Comparison of ENCODE assay signal across 27 cellular contexts in genomic region chr12:70236990-70237389, GRCh38. TPM values are rescaled to one million over a fixed set of nuclear protein-coding genes. Genes with fewer than 3 reads are reported as not detected.
DNase-seq lines count a peak whose midpoint lies in the region; ATAC-seq, FAIRE-seq and TF ChIP-seq lines count a peak whose summit lies in the region.
"Had no signal": no experiment of that assay in that cellular context is flagged by ENCODE, and none has a peak within 500 bp of the region (broad histone marks: within the 10 kb centered on the region; RNA-seq: fewer than 3 reads in every experiment).

No MANE protein-coding gene starts in this region.

- H3K27ac ChIP-seq in small intestine (ENCODE audit: low read depth in 1 of 2, low read length in 1 of 2) (no peak overlapping the region), brain microvascular endothelial cell (no peak overlapping the region)
- H3K27ac ChIP-seq: BLaER1 treated with 17β-estradiol and CSF1 and Interleukin-3, amounts not matched to agents 10 nM and 100 nM had no signal

- no peaks in the 10 kb centered on the region for H3K9me3 ChIP-seq in NT2/D1 (ENCODE audit: insufficient read depth, low read length)
- no peaks in the 10 kb centered on the region for H3K9me3 ChIP-seq in mucosa of descending colon
- no peaks in the 10 kb centered on the region for H3K9me3 ChIP-seq in small intestine (ENCODE audit: control insufficient read depth, low read depth)
- no peaks in the 10 kb centered on the region for H3K9me3 ChIP-seq in MG63
- H3K9me3 ChIP-seq: SK-N-SH had no signal

- POLR2A ChIA-PET in MCF 10A (lab: Yijun Ruan, JAX), result no interaction called here

- H3K27me3 Mint-ChIP-seq in MCF 10A (ENCODE audit: insufficient read depth, unreplicated experiment), result no peaks in the 10 kb centered on the region
- H3K27me3 Mint-ChIP-seq: CD4-positive, alpha-beta memory T cell had no signal

- WGBS in small intestine, 3 donors, result 57 to 68% (median 63%) methylated on average over 1 of the region's 1 CpG

- no peak for FAIRE-seq in small intestine (lab: Jason Lieb, UNC)
- FAIRE-seq: A204.1, GM12891 had no signal

- ATAC-seq in left colon, result peak; percentile 78
- peak; percentile 56 for ATAC-seq in mucosa of descending colon
- ATAC-seq: PC-3 had no signal

- no peaks in the 10 kb centered on the region for H3K27me3 ChIP-seq in NT2/D1 (ENCODE audit: insufficient read depth, insufficient read length)
- no peaks in the 10 kb centered on the region for H3K27me3 ChIP-seq in small intestine (ENCODE audit: control insufficient read depth in 2 of 2, insufficient read depth in 2 of 2, low read length in 2 of 2)
- no peaks in the 10 kb centered on the region for H3K27me3 ChIP-seq in brain microvascular endothelial cell (replicated peaks)
- no peaks in the 10 kb centered on the region for H3K27me3 ChIP-seq in MG63
- H3K27me3 ChIP-seq: BLaER1 treated with 17β-estradiol and CSF1 and Interleukin-3, amounts not matched to agents 10 nM and 100 nM had no signal

- intact Hi-C loops in left colon (cut with DNase I, micrococcal nuclease) (no loop called here), mucosa of descending colon (cut with DNase I, micrococcal nuclease) (no loop called here), MCF 10A (cut with micrococcal nuclease) (no loop called here)

- no peak overlapping the region for H3K27ac Mint-ChIP-seq in MCF 10A (ENCODE audit: low read depth, unreplicated experiment)

- H3K36me3 Mint-ChIP-seq in MCF 10A (ENCODE audit: insufficient read depth, unreplicated experiment), result peaks cover 39% of the 10 kb centered on the region

- TF ChIP-seq CTCF in mucosa of descending colon (IDR thresholded peaks at IDR 0.05), result no peak
- TF ChIP-seq CTCF in brain microvascular endothelial cell (IDR thresholded peaks at IDR 0.05; ENCODE audit: low read depth, low read length, missing control alignments), result no peak
- TF ChIP-seq CTCF in MCF 10A (IDR thresholded peaks at IDR 0.05; ENCODE audit: unreplicated experiment), result no peak

- H3K9ac ChIP-seq in NT2/D1 (ENCODE audit: insufficient read length, low read depth), result no peak overlapping the region
- H3K9ac ChIP-seq: BLaER1 treated with 17β-estradiol and CSF1 and Interleukin-3, amounts not matched to agents 10 nM and 100 nM; SK-N-SH had no signal

- no peak overlapping the region for H3K4me3 Mint-ChIP-seq in MCF 10A (ENCODE audit: unreplicated experiment)
- H3K4me3 Mint-ChIP-seq: CD4-positive, alpha-beta memory T cell had no signal

- BruUV-seq in MCF 10A (replicated peaks; lab: Mats Ljungman, UMichigan), result no TSS peak

- in situ Hi-C loops in brain microvascular endothelial cell (cut with HindIII; ENCODE audit: low pct_ligation_motif_present, low sequenced_read_pairs), result no loop called here

- H3K9me3 Mint-ChIP-seq in MCF 10A (ENCODE audit: unreplicated experiment), result no peaks in the 10 kb centered on the region

- H3K4me1 Mint-ChIP-seq in MCF 10A (ENCODE audit: insufficient read depth, unreplicated experiment), result peaks cover 18% of the 10 kb centered on the region

- H3K4me3 ChIP-seq in NT2/D1 (ENCODE audit: insufficient read length, low read depth) (no peak overlapping the region), mucosa of descending colon (no peak overlapping the region), small intestine (ENCODE audit: low read depth in 1 of 2, low read length in 2 of 2) (no peak overlapping the region), brain microvascular endothelial cell (ENCODE audit: low read depth, low read length) (no peak overlapping the region), MG63 (no peak overlapping the region)
- H3K4me3 ChIP-seq: BLaER1 treated with 17β-estradiol and CSF1 and Interleukin-3, amounts not matched to agents 10 nM and 100 nM had no signal

- H3K36me3 ChIP-seq in NT2/D1 (ENCODE audit: insufficient read depth, insufficient read length, low read length) (peaks cover 22% of the 10 kb centered on the region), mucosa of descending colon (ENCODE audit: low read depth) (no peaks in the 10 kb centered on the region), small intestine (ENCODE audit: control insufficient read depth in 2 of 2, insufficient read depth in 2 of 2, low read length in 2 of 2) (peaks cover 0 to 2% of the 10 kb centered on the region in 2 donors), brain microvascular endothelial cell (replicated peaks) (no peaks in the 10 kb centered on the region), MG63 (peaks cover 12% of the 10 kb centered on the region)

- H3K4me1 ChIP-seq in NT2/D1 (ENCODE audit: insufficient read depth, insufficient read length), result no peaks in the 10 kb centered on the region
- peaks cover 5% of the 10 kb centered on the region for H3K4me1 ChIP-seq in mucosa of descending colon (ENCODE audit: low read depth)
- peaks cover 0 to 2% of the 10 kb centered on the region in 2 donors for H3K4me1 ChIP-seq in small intestine (ENCODE audit: control insufficient read depth in 2 of 2, insufficient read depth in 1 of 2, low read depth in 1 of 2, low read length in 1 of 2)

- CTCF ChIA-PET in MCF 10A (lab: Yijun Ruan, JAX), result interaction anchor here (0.6 to 0.8 kb wide), 3 partner anchors 19 to 627 kb away, joined by 3 to 4 read pairs (median 3); no protein-coding TSS in a partner anchor

- peak; percentile 60 for DNase-seq in NT2/D1 (ENCODE audit: low read depth, low spot score)
- DNase-seq in left colon, result no peak
- DNase-seq in mucosa of descending colon, result no peak
- peak; percentile 86 for DNase-seq in small intestine
- no peak for DNase-seq in NCI-H2107 treated with DMSO at 0.1 percent for 48 hours (lab: John Stamatoyannopoulos, UW; ENCODE audit: unreplicated experiment)
- DNase-seq in brain microvascular endothelial cell, result no peak
- no peak for DNase-seq in MCF 10A (ENCODE audit: unreplicated experiment)
- DNase-seq in MG63, result no peak
- DNase-seq: AML-193; CD4-positive, alpha-beta memory T cell; COR-L47; GF-D8; H7; IMR-90; KG1; NCI-H1048; NCI-H1417; NCI-H1694; NCI-H2029 treated with DMSO at 0.1 percent for 48 hours; NCI-H2227 treated with DMSO at 0.1 percent for 48 hours; NCI-H526 treated with DMSO at 0.1 percent for 48 hours; PC-3; SK-N-SH; SW 1271 had no signal

RNA-seq across cellular contexts. Expression of gene CNOT2, which starts 6.2 kb away (rescaled TPM):
- total RNA-seq in left colon, result 10 to 100 TPM; 78.2 to 78.3 TPM
- total RNA-seq in mucosa of descending colon, result 10 to 100 TPM; 80.3 to 86.2 (median 81.0) TPM
- 10 to 100 TPM; 29.8 to 43.4 (median 35.7) TPM for polyA plus RNA-seq in small intestine
- total RNA-seq in MCF 10A (2022), result 88.3 and 91.0 TPM in 2 replicates
- 93.4 and 124 TPM in 2 replicates for total RNA-seq in MG63 (2014; rRNA removed; shearing (Covaris generic); ENCODE audit: low replicate concordance)

Comparison
In these comparisons a context has a peak if more than half of its experiments do, and no peak if none do; other contexts are left out.
1. DNase-seq: peak in NT2/D1 (single experiment) and small intestine (single experiment); none in left colon (0 of 2), mucosa of descending colon (0 of 3), NCI-H2107 treated with DMSO at 0.1 percent for 48 hours (single experiment), brain microvascular endothelial cell (single experiment), MCF 10A (single experiment) and MG63 (single experiment).